ENCODE assay signal across 8 cellular contexts in the genomic region with DNA sequence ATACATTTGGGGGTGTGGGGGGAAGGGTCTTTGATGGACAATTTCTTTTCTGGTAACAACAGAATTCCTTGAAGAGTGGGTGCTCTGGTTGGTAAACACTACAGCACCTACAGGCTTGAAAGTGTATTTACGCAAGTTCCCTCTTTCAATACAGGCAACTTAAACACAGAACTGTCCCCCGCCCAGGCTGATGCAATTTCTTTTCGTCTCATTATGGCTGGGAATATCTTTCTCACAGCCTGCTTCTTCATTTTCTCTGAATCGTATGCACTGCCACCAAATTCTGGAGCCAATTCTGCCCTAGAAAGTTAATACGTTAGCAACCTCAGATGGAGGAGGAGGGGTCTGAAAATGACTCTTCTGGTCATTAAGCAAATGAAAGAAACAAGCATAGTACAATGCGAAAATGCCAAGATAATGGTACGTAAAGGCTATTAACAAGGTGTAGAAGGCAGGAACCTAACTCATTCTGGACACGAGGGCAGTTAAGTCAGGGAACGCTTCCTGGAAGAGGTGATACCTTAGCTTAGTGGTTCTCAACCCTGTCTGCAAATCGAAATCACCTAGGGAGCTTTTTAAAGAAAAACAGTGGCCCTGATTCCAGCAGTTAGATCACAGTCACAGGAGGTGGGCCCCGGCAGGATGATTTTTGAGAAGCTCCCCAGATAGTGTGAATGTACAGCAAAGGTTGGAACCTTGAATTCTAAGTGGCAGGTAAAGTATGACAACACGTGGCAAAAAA. TPM values are rescaled to one million over a fixed set of nuclear protein-coding genes. Genes with fewer than 3 reads are reported as not detected.
DNase-seq lines count a peak whose midpoint lies in the region; ATAC-seq and TF ChIP-seq lines count a peak whose summit lies in the region.

No MANE protein-coding gene starts in this region.

- peaks cover 10% of the 10 kb centered on the region for H3K36me3 Mint-ChIP-seq in activated CD4-positive, alpha-beta T cell treated with anti-CD3 and anti-CD28 coated beads for 36 hours (ENCODE audit: low read depth)
- H3K36me3 Mint-ChIP-seq in activated CD8-positive, alpha-beta T cell treated with anti-CD3 and anti-CD28 coated beads, Interleukin-2, amount 10 ng/mL, durations not matched to agents 7 days and 5 days (ENCODE audit: low read depth): peaks cover 30% of the 10 kb centered on the region

- H3K27ac Mint-ChIP-seq in activated CD4-positive, alpha-beta T cell treated with anti-CD3 and anti-CD28 coated beads for 36 hours: peak overlapping the region; percentile 100
- peak overlapping the region; percentile 94 for H3K27ac Mint-ChIP-seq in activated CD8-positive, alpha-beta T cell treated with anti-CD3 and anti-CD28 coated beads, Interleukin-2, amount 10 ng/mL, durations not matched to agents 7 days and 5 days

- no peaks in the 10 kb centered on the region for H3K27me3 Mint-ChIP-seq in activated CD4-positive, alpha-beta T cell treated with anti-CD3 and anti-CD28 coated beads for 36 hours
- no peaks in the 10 kb centered on the region for H3K27me3 Mint-ChIP-seq in activated CD8-positive, alpha-beta T cell treated with anti-CD3 and anti-CD28 coated beads, Interleukin-2, amount 10 ng/mL, durations not matched to agents 7 days and 5 days (ENCODE audit: low read depth)

- DNase-seq in activated CD4-positive, alpha-beta T cell treated with anti-CD3 and anti-CD28 coated beads for 36 hours: peak; percentile 51
- no peak for DNase-seq in activated CD4-positive, alpha-beta T cell treated with anti-CD3 and anti-CD28 coated beads, Interleukin-2, amount 50 U/mL, for 1 hour
- DNase-seq in activated CD8-positive, alpha-beta T cell treated with anti-CD3 and anti-CD28 coated beads, Interleukin-2, amount 10 ng/mL, durations not matched to agents 7 days and 5 days: peak; percentile 38
- no peak for DNase-seq in AG20443 (ENCODE audit: low spot score)

- peak overlapping the region; percentile 78 for H3K9ac ChIP-seq in rectal smooth muscle tissue (ENCODE audit: low read length)

- H3K4me3 ChIP-seq in gastroesophageal sphincter: peak overlapping the region; percentile 47 to 56
- H3K4me3 ChIP-seq in rectal smooth muscle tissue (ENCODE audit: low read length): peak overlapping the region; percentile 99

- H3K27ac ChIP-seq in KOPT-K1 (ENCODE audit: low read depth, low read length, poor library complexity, severe bottlenecking) (peak overlapping the region; percentile 93), gastroesophageal sphincter (peak overlapping the region; percentile 64 to 94 (median 87)), rectal smooth muscle tissue (ENCODE audit: low read depth, low read length) (peak overlapping the region; percentile 96)

- H3K36me3 ChIP-seq in KOPT-K1 (ENCODE audit: insufficient read depth, low read length) (peaks cover 21% of the 10 kb centered on the region), gastroesophageal sphincter (peaks cover 0 to 22% of the 10 kb centered on the region in 2 donors), rectal smooth muscle tissue (ENCODE audit: control insufficient read depth, insufficient read depth, low read length) (no peaks in the 10 kb centered on the region)

- H3K27me3 ChIP-seq in gastroesophageal sphincter (no peaks in the 10 kb centered on the region), rectal smooth muscle tissue (ENCODE audit: control insufficient read depth, insufficient read depth, low read length) (no peaks in the 10 kb centered on the region)

- H3K9me3 ChIP-seq in KOPT-K1 (ENCODE audit: insufficient read depth, low read length, poor library complexity, severe bottlenecking) (no peaks in the 10 kb centered on the region), gastroesophageal sphincter (no peaks in the 10 kb centered on the region)

- ATAC-seq in activated CD4-positive, alpha-beta T cell treated with anti-CD3 and anti-CD28 coated beads for 36 hours: peak; percentile 21
- ATAC-seq in GM21723 (IDR thresholded peaks at IDR 0.05; ENCODE audit: unreplicated experiment): peak; percentile 38
- ATAC-seq in activated CD8-positive, alpha-beta T cell treated with anti-CD3 and anti-CD28 coated beads, Interleukin-2, amount 10 ng/mL, durations not matched to agents 7 days and 5 days: peak; percentile 4
- no peak for ATAC-seq in gastroesophageal sphincter

- no peak for TF ChIP-seq CTCF in gastroesophageal sphincter (IDR thresholded peaks at IDR 0.05)

- no peaks in the 10 kb centered on the region for H3K9me3 Mint-ChIP-seq in activated CD4-positive, alpha-beta T cell treated with anti-CD3 and anti-CD28 coated beads for 36 hours (ENCODE audit: low read depth)
- H3K9me3 Mint-ChIP-seq in activated CD8-positive, alpha-beta T cell treated with anti-CD3 and anti-CD28 coated beads, Interleukin-2, amount 10 ng/mL, durations not matched to agents 7 days and 5 days (ENCODE audit: insufficient read depth): no peaks in the 10 kb centered on the region

- intact Hi-C loops in activated CD4-positive, alpha-beta T cell treated with anti-CD3 and anti-CD28 coated beads for 36 hours (cut with DNase I, micrococcal nuclease): loop anchor here (2.0 to 5.0 kb wide), 3 partner anchors 36 to 189 kb away; no protein-coding TSS in a partner anchor

- peaks cover 0 to 19% (median 6%) of the 10 kb centered on the region in 3 donors for H3K4me1 ChIP-seq in gastroesophageal sphincter
- H3K4me1 ChIP-seq in rectal smooth muscle tissue (ENCODE audit: control insufficient read depth, insufficient read depth, low read length): peaks cover 4% of the 10 kb centered on the region

- whole genome bisulfite sequencing in gastroesophageal sphincter (ENCODE audit: low coverage in 1 of 2), 2 donors: 35 to 45% methylated on average over 10 to 12 of the region's 12 CpGs

- CTCF ChIA-PET in activated CD4-positive, alpha-beta T cell treated with anti-CD3 and anti-CD28 coated beads for 36 hours (lab: Charles Lee): interaction anchor here (1.0 to 1.8 kb wide), 6 partner anchors 10 to 192 kb away, joined by 3 to 8 read pairs (median 3); no protein-coding TSS in a partner anchor
- CTCF ChIA-PET in activated CD8-positive, alpha-beta T cell treated with anti-CD3 and anti-CD28 coated beads, Interleukin-2, amount 10 ng/mL, durations not matched to agents 7 days and 5 days (lab: Charles Lee): interaction anchor here (1.0 to 2.1 kb wide), 8 partner anchors 32 to 192 kb away, joined by 3 to 12 read pairs (median 5); a partner anchor contains a TSS

- POLR2A ChIA-PET in activated CD4-positive, alpha-beta T cell treated with anti-CD3 and anti-CD28 coated beads for 36 hours (lab: Charles Lee): interaction anchor here (0.5 to 2.1 kb wide), 5 partner anchors 38 to 132 kb away, joined by 3 to 9 read pairs (median 6); a partner anchor contains a TSS
- POLR2A ChIA-PET in activated CD8-positive, alpha-beta T cell treated with anti-CD3 and anti-CD28 coated beads, Interleukin-2, amount 10 ng/mL, durations not matched to agents 7 days and 5 days (lab: Charles Lee): interaction anchor here (1.1 to 3.0 kb wide), 11 partner anchors 10 to 240 kb away, joined by 3 to 40 read pairs (median 6); a partner anchor contains a TSS

- H3K4me3 Mint-ChIP-seq in activated CD4-positive, alpha-beta T cell treated with anti-CD3 and anti-CD28 coated beads for 36 hours: peak overlapping the region; percentile 97
- peak overlapping the region; percentile 85 for H3K4me3 Mint-ChIP-seq in activated CD8-positive, alpha-beta T cell treated with anti-CD3 and anti-CD28 coated beads, Interleukin-2, amount 10 ng/mL, durations not matched to agents 7 days and 5 days

- TF ChIP-seq EP300 in gastroesophageal sphincter (IDR thresholded peaks at IDR 0.05): no peak

- TF ChIP-seq POLR2A in gastroesophageal sphincter (IDR thresholded peaks at IDR 0.05): no peak

- peaks cover 17% of the 10 kb centered on the region for H3K4me1 Mint-ChIP-seq in activated CD4-positive, alpha-beta T cell treated with anti-CD3 and anti-CD28 coated beads for 36 hours
- H3K4me1 Mint-ChIP-seq in activated CD8-positive, alpha-beta T cell treated with anti-CD3 and anti-CD28 coated beads, Interleukin-2, amount 10 ng/mL, durations not matched to agents 7 days and 5 days (ENCODE audit: low read depth): peaks cover 21% of the 10 kb centered on the region

RNA-seq across cellular contexts. Expression of a gene that starts 1.0 kb away (rescaled TPM):
- 10 to 100 TPM; 20.8 to 27.7 TPM for total RNA-seq in activated CD4-positive, alpha-beta T cell treated with anti-CD3 and anti-CD28 coated beads for 36 hours
- total RNA-seq in activated CD8-positive, alpha-beta T cell treated with anti-CD3 and anti-CD28 coated beads, Interleukin-2, amount 10 ng/mL, durations not matched to agents 7 days and 5 days: 10 to 100 TPM; 26.8 to 27.4 TPM
- total RNA-seq in gastroesophageal sphincter: 10 to 100 TPM in 2 of 4 donors, 1 to 10 TPM in 2; 9.3 to 29.1 (median 13.9) TPM

Comparison
In these comparisons a context has a peak if more than half of its experiments do, and no peak if none do; other contexts are left out.
1. DNase-seq: peak in activated CD4-positive, alpha-beta T cell treated with anti-CD3 and anti-CD28 coated beads for 36 hours (single experiment) and activated CD8-positive, alpha-beta T cell treated with anti-CD3 and anti-CD28 coated beads, Interleukin-2, amount 10 ng/mL, durations not matched to agents 7 days and 5 days (single experiment); none in activated CD4-positive, alpha-beta T cell treated with anti-CD3 and anti-CD28 coated beads, Interleukin-2, amount 50 U/mL, for 1 hour (single experiment) and AG20443 (single experiment).
2. Peak in every context shown above with its lines, with median percentiles within 50 percentile points of each other: H3K27ac ChIP-seq.